In the genomic region with DNA sequence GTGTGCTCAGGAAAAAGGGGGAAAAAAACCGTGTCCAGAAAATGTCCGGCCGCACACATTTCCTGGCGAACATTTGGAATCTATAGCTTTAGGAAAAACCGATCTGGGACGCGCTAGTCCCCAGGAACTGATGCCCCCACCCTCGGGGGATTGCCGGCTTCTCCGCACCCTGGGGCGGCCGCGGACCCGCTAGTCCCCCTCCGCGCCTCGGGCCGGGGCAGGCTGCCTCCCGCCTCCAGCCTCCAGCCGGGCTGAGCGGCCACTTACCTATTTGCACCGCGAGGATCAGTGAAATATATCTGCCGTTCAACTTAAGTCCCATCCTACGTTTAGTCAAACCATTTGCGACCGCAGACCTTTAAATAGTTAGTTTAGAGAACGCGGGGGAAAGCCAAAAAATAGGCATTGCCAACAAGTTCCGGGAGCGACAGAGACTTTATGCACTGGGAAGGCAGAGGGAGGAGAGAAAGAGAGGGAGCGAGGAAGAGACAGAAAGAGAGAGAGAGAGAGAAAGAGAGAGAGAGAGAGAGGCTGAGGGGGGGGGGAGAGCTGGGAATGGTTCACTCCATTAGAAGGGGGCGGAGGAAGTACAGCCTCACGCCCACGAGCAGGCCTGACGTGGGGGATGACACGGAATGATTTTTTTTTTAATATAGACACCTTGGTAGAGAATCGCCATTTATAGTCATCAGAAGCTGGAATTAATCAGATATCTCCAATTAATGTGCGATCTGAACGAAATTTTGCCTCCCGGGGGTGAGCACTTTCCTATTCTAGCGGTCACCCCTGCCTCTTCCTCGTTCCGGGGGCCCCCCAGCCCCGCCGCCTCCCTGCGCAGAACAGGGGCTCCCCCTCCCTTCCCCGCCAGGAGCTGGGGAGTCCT, we compare ENCODE assay signal across 8 cellular contexts. TPM values are rescaled to one million over a fixed set of nuclear protein-coding genes. Genes with fewer than 3 reads are reported as not detected.
DNase-seq lines count a peak whose midpoint lies in the region; ATAC-seq and TF ChIP-seq lines count a peak whose summit lies in the region.

A gene with protein sequence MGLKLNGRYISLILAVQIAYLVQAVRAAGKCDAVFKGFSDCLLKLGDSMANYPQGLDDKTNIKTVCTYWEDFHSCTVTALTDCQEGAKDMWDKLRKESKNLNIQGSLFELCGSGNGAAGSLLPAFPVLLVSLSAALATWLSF (minus strand): TSS at position 498 of the 883 bp plus-strand sequence. CDS start 176 bp downstream, at position 322.

- H3K36me3 Mint-ChIP-seq in osteocyte (ENCODE audit: unreplicated experiment) = no peaks in the 10 kb centered on the region

- H3K9me3 Mint-ChIP-seq in osteocyte (ENCODE audit: unreplicated experiment) = no peaks in the 10 kb centered on the region

- H3K27me3 Mint-ChIP-seq in osteocyte (ENCODE audit: unreplicated experiment) = peaks cover 84% of the 10 kb centered on the region

- peak within 1 kb of the TSS; percentile 40 for H3K4me3 ChIP-seq in H7 (ENCODE audit: insufficient read depth, low read depth, low read length)
- peak within 1 kb of the TSS; percentile 13 for H3K4me3 ChIP-seq in fibroblast of the aortic adventitia (ENCODE audit: low read depth, low read length)

- peaks cover 88% of the 10 kb centered on the region for H3K27me3 ChIP-seq in H7 (ENCODE audit: control insufficient read depth, insufficient read depth, low read length)

- H3K27ac Mint-ChIP-seq in osteocyte (ENCODE audit: unreplicated experiment) = no peak within 1 kb of the TSS

- H3K4me1 Mint-ChIP-seq in osteocyte (ENCODE audit: unreplicated experiment) = peaks cover 47% of the 10 kb centered on the region

- no peaks in the 10 kb centered on the region for H3K36me3 ChIP-seq in H7 (replicated peaks; ENCODE audit: control insufficient read depth, insufficient read depth, low read length)

- in situ Hi-C loops in SK-MEL-5 (cut with HindIII; ENCODE audit: low pct_unique_long_range_greater_than_20kb, low sequenced_read_pairs) = no loop called here

- DNase-seq in AG08396 (ENCODE audit: low spot score) (peak; percentile 29), H7 (peak; percentile 77), SK-MEL-5 (ENCODE audit: low read depth, low spot score) (peak; percentile 74), fibroblast of the aortic adventitia (ENCODE audit: low read depth) (no peak), osteocyte (ENCODE audit: extremely low spot score, unreplicated experiment) (no peak), NOMO-1 treated with DMSO at 0.1 percent for 48 hours (lab: John Stamatoyannopoulos, UW; ENCODE audit: unreplicated experiment) (no peak), SW 1271 (lab: John Stamatoyannopoulos, UW) (no peak)

- no peak for TF ChIP-seq CTCF in fibroblast of the aortic adventitia (IDR thresholded peaks at IDR 0.05; ENCODE audit: insufficient read depth, low read length)
- no peak for TF ChIP-seq CTCF in osteocyte (IDR thresholded peaks at IDR 0.05)

- no peak for ATAC-seq in GM18511 (IDR thresholded peaks at IDR 0.05; ENCODE audit: unreplicated experiment)

- peak within 1 kb of the TSS; percentile 44 for H3K4me3 Mint-ChIP-seq in osteocyte (ENCODE audit: unreplicated experiment)

RNA-seq across cellular contexts. Expression of the gene that starts here (rescaled TPM):
- 0.63 TPM in 1 of 2 replicates, not detected in the other for total RNA-seq in H7 (2014; rRNA removed; shearing (Covaris generic))
- 57.4 and 64.2 TPM in 2 replicates for total RNA-seq in SK-MEL-5 (2014; rRNA removed; shearing (Covaris generic))
- 22.7 and 23.7 TPM in 2 replicates for polyA plus RNA-seq in SK-MEL-5 (2015; cell fraction: cytosol; rRNA removed)
- polyA plus RNA-seq in SK-MEL-5 (2015; cell fraction: nucleus; rRNA removed) = 8.9 and 9.1 TPM in 2 replicates
- total RNA-seq in fibroblast of the aortic adventitia (ENCODE audit: low replicate concordance) (0.65 TPM in 1 of 2 replicates, not detected in the other), osteocyte (0.21 TPM in 1 of 2 replicates, not detected in the other)

Comparison
In these comparisons a context has a peak if more than half of its experiments do, and no peak if none do; other contexts are left out.
1. RNA of the gene that starts here (total RNA-seq): 57.4 to 64.2 TPM in SK-MEL-5; 0.21 TPM in osteocyte, 0.63 TPM in H7 and 0.65 TPM in fibroblast of the aortic adventitia; every median in the first group is over 10 times any median in the second.
2. Peak in DNase-seq and H3K4me3 ChIP-seq in H7; RNA of the gene not detected or under 1 TPM.
3. DNase-seq: peak in AG08396 (single experiment) and SK-MEL-5 (single experiment); none in fibroblast of the aortic adventitia (single experiment), osteocyte (single experiment), NOMO-1 treated with DMSO at 0.1 percent for 48 hours (single experiment) and SW 1271 (0 of 2).